20 cellular contexts compared by ENCODE assay signal in the genomic region with DNA sequence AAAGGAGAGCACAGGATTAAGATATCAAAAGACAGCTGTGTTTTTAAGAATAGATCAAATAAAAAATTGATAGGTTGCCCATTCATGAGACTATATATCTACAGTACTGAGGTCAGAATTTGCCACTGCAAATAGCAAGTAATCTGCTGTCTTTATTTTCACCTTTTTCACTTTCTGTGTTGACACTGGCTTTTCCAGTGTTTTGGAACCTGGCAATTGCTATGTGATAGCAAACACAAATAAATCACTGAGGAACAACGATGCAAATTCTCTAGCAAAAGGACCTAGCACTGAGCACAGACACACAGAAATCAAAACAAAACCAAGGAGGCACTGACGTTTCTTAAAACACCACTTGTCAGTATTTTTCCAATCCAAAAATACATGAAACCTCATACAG.
"Had no signal": no experiment of that assay in that cellular context is flagged by ENCODE, and none has a peak within 500 bp of the region (broad histone marks: within the 10 kb centered on the region; RNA-seq: fewer than 3 reads in every experiment).

No MANE protein-coding gene starts in this region.

- H3K36me3 ChIP-seq: esophagus muscularis mucosa, gastrocnemius medialis, neural progenitor cell, pancreas, spleen, thoracic aorta had no signal

- H3K4me2 ChIP-seq: neural progenitor cell had no signal

- H3K9ac ChIP-seq: neural progenitor cell had no signal

- H3K9me3 ChIP-seq: esophagus muscularis mucosa, gastrocnemius medialis, pancreas, spleen, thoracic aorta had no signal

- H3K27ac ChIP-seq: epithelial cell of prostate, gastrocnemius medialis, neural progenitor cell, pancreas, spleen, thoracic aorta had no signal

- H3K4me3 ChIP-seq: gastrocnemius medialis, lung, neural progenitor cell, pancreas, spleen, thoracic aorta had no signal

- H2AFZ ChIP-seq: neural progenitor cell had no signal

- H3K27me3 ChIP-seq: esophagus muscularis mucosa, gastrocnemius medialis, neural progenitor cell, spleen had no signal

- H3K4me1 ChIP-seq: spleen had no signal

- DNase-seq: effector memory CD8-positive, alpha-beta T cell; gastrocnemius medialis; kidney; left cardiac atrium; left ventricle myocardium superior; mesenchymal stem cell; midbrain; occipital lobe; pancreas; spleen; stimulated activated CD4-positive, alpha-beta T cell treated with anti-CD3 and anti-CD28 coated beads, Interleukin-15, amount 100 ng/mL, for 24 hours; stimulated activated CD4-positive, alpha-beta T cell treated with anti-CD3 and anti-CD28 coated beads, Interleukin-1b, Interleukin-23, amount 100 ng/mL, for 48 hours; stimulated activated CD4-positive, alpha-beta T cell treated with anti-CD3 and anti-CD28 coated beads, Interleukin-4, amount 100 ng/mL, for 24 hours; stimulated activated naive CD8-positive, alpha-beta T cell treated with anti-CD3 and anti-CD28 coated beads, Interleukin-15, amount 100 ng/mL, for 72 hours; trophoblast cell had no signal
